19 cellular contexts compared by ENCODE assay signal in genomic region chr5:17326600-17327037, GRCh38.
"Had no signal": no experiment of that assay in that cellular context is flagged by ENCODE, and none has a peak within 500 bp of the region (broad histone marks: within the 10 kb centered on the region; RNA-seq: fewer than 3 reads in every experiment).

No MANE protein-coding gene starts in this region.

- DNase-seq: activated CD4-positive, alpha-beta T cell treated with anti-CD3 and anti-CD28 coated beads, Interleukin-2, amount 10 ng/mL, durations not matched to agents 7 days and 5 days; activated CD4-positive, CD25-positive, alpha-beta regulatory T cell; activated CD8-positive, alpha-beta memory T cell treated with anti-CD3 and anti-CD28 coated beads for 24 hours; activated naive CD4-positive, alpha-beta T cell treated with anti-CD3 and anti-CD28 coated beads, Interleukin-2, amount 50 U/mL, for 16 hours; adrenal gland; cortex of kidney; effector CD8-positive, alpha-beta T cell; islet precursor cell; left ventricle myocardium inferior; mesenchymal stem cell; occipital lobe; psoas muscle; right lobe of liver; stimulated activated CD4-positive, alpha-beta T cell treated with anti-CD3 and anti-CD28 coated beads, Interleukin-12 subunit alpha, Interleukin-12 subunit beta, amount 100 ng/mL, for 4 hours; stimulated activated naive CD4-positive, alpha-beta T cell treated with Interleukin-2 at 50 U/mL for 16 hours; upper lobe of left lung had no signal

- H3K36me3 ChIP-seq: adrenal gland, left ventricle myocardium inferior, right lobe of liver, suprapubic skin, upper lobe of left lung had no signal

- H3K27me3 ChIP-seq: adrenal gland, right lobe of liver, suprapubic skin, upper lobe of left lung had no signal

- H3K4me1 ChIP-seq: adrenal gland, left ventricle myocardium inferior, psoas muscle, right lobe of liver, suprapubic skin, upper lobe of left lung had no signal

- H3K4me3 ChIP-seq: adrenal gland, left ventricle myocardium inferior, psoas muscle, right lobe of liver, suprapubic skin, upper lobe of left lung had no signal

- H3K9me3 ChIP-seq: adrenal gland, left ventricle myocardium inferior, psoas muscle, right lobe of liver, suprapubic skin, upper lobe of left lung had no signal

- ATAC-seq: activated T-helper 17 cell treated with anti-CD3 and anti-CD28 coated beads, Interleukin-2, amount 50 U/mL, for 72 hours; psoas muscle; right lobe of liver had no signal

- H3K27ac ChIP-seq: adrenal gland, epithelial cell of prostate, left ventricle myocardium inferior, psoas muscle, right lobe of liver, suprapubic skin, upper lobe of left lung had no signal
